In genomic region chr1:41503507-41504125, GRCh38 we compare ENCODE assay signal across 1 cellular context.
TF ChIP-seq lines count a peak whose summit lies in the region.

No MANE protein-coding gene starts in this region.

TF ChIP-seq in H1, 55 proteins besides CTCF, POLR2A, EP300 and RAD21 (continued from another document):
- TF ChIP-seq, protein P1, sequence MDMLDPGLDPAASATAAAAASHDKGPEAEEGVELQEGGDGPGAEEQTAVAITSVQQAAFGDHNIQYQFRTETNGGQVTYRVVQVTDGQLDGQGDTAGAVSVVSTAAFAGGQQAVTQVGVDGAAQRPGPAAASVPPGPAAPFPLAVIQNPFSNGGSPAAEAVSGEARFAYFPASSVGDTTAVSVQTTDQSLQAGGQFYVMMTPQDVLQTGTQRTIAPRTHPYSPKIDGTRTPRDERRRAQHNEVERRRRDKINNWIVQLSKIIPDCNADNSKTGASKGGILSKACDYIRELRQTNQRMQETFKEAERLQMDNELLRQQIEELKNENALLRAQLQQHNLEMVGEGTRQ (IDR thresholded peaks at IDR 0.05; ENCODE audit: low read length) = no peak
- no peak for TF ChIP-seq SP1 (IDR thresholded peaks at IDR 0.05; ENCODE audit: low read depth, low read length)
